Comparison of ENCODE assay signal across 16 cellular contexts in the genomic region with DNA sequence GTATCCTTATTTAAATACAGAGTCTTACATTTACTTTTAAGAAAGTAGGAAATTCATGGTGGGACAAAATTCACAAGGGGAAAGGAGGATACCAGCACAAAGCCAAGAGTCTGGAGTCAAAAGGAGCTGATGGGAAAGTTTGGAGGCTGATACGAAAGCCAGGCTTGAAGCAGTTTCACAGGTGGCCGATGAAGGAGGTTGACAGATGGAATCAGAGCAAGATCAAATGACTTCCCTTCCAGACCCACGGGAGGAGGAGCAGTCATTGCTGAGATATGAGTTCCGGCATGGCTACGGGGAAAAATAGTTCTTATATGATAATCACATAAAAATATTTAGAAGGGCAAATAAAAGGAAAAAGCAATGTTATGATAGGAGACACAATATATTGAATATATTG.
DNase-seq lines count a peak whose midpoint lies in the region; ATAC-seq and TF ChIP-seq lines count a peak whose summit lies in the region.
"Had no signal": no experiment of that assay in that cellular context is flagged by ENCODE, and none has a peak within 500 bp of the region (broad histone marks: within the 10 kb centered on the region; RNA-seq: fewer than 3 reads in every experiment).

No MANE protein-coding gene starts in this region.

- no peaks in the 10 kb centered on the region for H3K4me1 ChIP-seq in CD4-positive, CD25-positive, alpha-beta regulatory T cell (ENCODE audit: control insufficient read depth, insufficient read depth, low read length, poor library complexity, severe bottlenecking)

- peaks cover 3% of the 10 kb centered on the region for H3K36me3 Mint-ChIP-seq in CD4-positive, CD25-positive, alpha-beta regulatory T cell

- no peak overlapping the region for H3K27ac ChIP-seq in CD4-positive, CD25-positive, alpha-beta regulatory T cell (ENCODE audit: insufficient read depth, low read length, poor library complexity, severe bottlenecking)
- H3K27ac ChIP-seq: A549 had no signal

- no peaks in the 10 kb centered on the region for H3K9me3 Mint-ChIP-seq in CD4-positive, CD25-positive, alpha-beta regulatory T cell

- TF ChIP-seq CTCF in foreskin fibroblast (IDR thresholded peaks at IDR 0.05; ENCODE audit: low read depth, low read length): no peak

- no peaks in the 10 kb centered on the region for H3K27me3 ChIP-seq in CD4-positive, CD25-positive, alpha-beta regulatory T cell (ENCODE audit: control insufficient read depth, insufficient read depth, low read length)

- no peaks in the 10 kb centered on the region for H3K27me3 Mint-ChIP-seq in CD4-positive, CD25-positive, alpha-beta regulatory T cell

- H3K4me3 ChIP-seq in CD4-positive, CD25-positive, alpha-beta regulatory T cell (ENCODE audit: low read depth, low read length): no peak overlapping the region
- H3K4me3 ChIP-seq in foreskin fibroblast (ENCODE audit: low read depth in 1 of 2, low read length in 2 of 2): no peak overlapping the region
- H3K4me3 ChIP-seq: A549 had no signal

- H3K36me3 ChIP-seq in CD4-positive, CD25-positive, alpha-beta regulatory T cell (ENCODE audit: control insufficient read depth, insufficient read depth, low read length): no peaks in the 10 kb centered on the region

- H3K9me3 ChIP-seq in CD4-positive, CD25-positive, alpha-beta regulatory T cell (ENCODE audit: control insufficient read depth in 2 of 2, low read length in 2 of 2): no peaks in the 10 kb centered on the region
- H3K9me3 ChIP-seq: A549, Caco-2 had no signal

- no peak for ATAC-seq in CD4-positive, CD25-positive, alpha-beta regulatory T cell (ENCODE audit: low read depth in 2 of 2)
- ATAC-seq: A549, PC-3 had no signal

- intact Hi-C loops in posterior cingulate gyrus (cut with DNase I): no loop called here

- no peak for DNase-seq in CD4-positive, CD25-positive, alpha-beta regulatory T cell
- DNase-seq in NCI-H2171 treated with DMSO at 0.1 percent for 48 hours (lab: John Stamatoyannopoulos, UW): peak; percentile 76
- peak; percentile 25 for DNase-seq in amniotic epithelial cell (ENCODE audit: low read depth)
- peak; percentile 73 for DNase-seq in myocyte (ENCODE audit: low read depth)
- no peak for DNase-seq in retina
- no peak for DNase-seq in RPMI8226
- DNase-seq in posterior cingulate gyrus: no peak
- DNase-seq in foreskin fibroblast: no peak
- DNase-seq: Caco-2, DMS53, MM.1S, NCI-H1092 treated with DMSO at 0.1 percent for 48 hours, NCI-H1694, NCI-H226, PC-3 had no signal

- peaks cover 6 to 15% (median 14%) of the 10 kb centered on the region in 4 donors for H3K4me1 Mint-ChIP-seq in CD4-positive, CD25-positive, alpha-beta regulatory T cell

- H3K4me3 Mint-ChIP-seq in CD4-positive, CD25-positive, alpha-beta regulatory T cell: no peak overlapping the region

- peak overlapping the region in 2 of 3 donors; percentile 12 to 43 for H3K27ac Mint-ChIP-seq in CD4-positive, CD25-positive, alpha-beta regulatory T cell

Comparison
In these comparisons a context has a peak if more than half of its experiments do, and no peak if none do; other contexts are left out.
1. DNase-seq: peak in NCI-H2171 treated with DMSO at 0.1 percent for 48 hours (single experiment), amniotic epithelial cell (single experiment) and myocyte (single experiment); none in CD4-positive, CD25-positive, alpha-beta regulatory T cell (0 of 3), retina (single experiment), RPMI8226 (single experiment), posterior cingulate gyrus (0 of 10) and foreskin fibroblast (0 of 2).